In genomic region chr1:107689733-107690132, GRCh38 we compare ENCODE assay signal across 27 cellular contexts.
DNase-seq lines count a peak whose midpoint lies in the region; ATAC-seq, FAIRE-seq and TF ChIP-seq lines count a peak whose summit lies in the region.
"Had no signal": no experiment of that assay in that cellular context is flagged by ENCODE, and none has a peak within 500 bp of the region (broad histone marks: within the 10 kb centered on the region; RNA-seq: fewer than 3 reads in every experiment).

No MANE protein-coding gene starts in this region.

- no peak overlapping the region for H3K9ac ChIP-seq in HepG2 (ENCODE audit: insufficient read depth, low read depth, low read length)
- H3K9ac ChIP-seq: GM23248 had no signal

- BruUV-seq in HepG2 (replicated peaks; lab: Mats Ljungman, UMichigan) = no TSS peak

- H3K4me3 Mint-ChIP-seq in nephron progenitor cell = no peak overlapping the region
- H3K4me3 Mint-ChIP-seq: activated CD8-positive, alpha-beta memory T cell treated with anti-CD3 and anti-CD28 coated beads, Interleukin-2, amount 10 ng/mL, durations not matched to agents 7 days and 5 days; activated T-cell treated with anti-CD3 and anti-CD28 coated beads, Interleukin-2, amount 50 U/mL, for 72 hours; B cell had no signal

- no peak overlapping the region for H3K27ac ChIP-seq in HepG2 (ENCODE audit: extremely low read length, insufficient read depth, low read length)
- H3K27ac ChIP-seq in right lobe of liver = no peak overlapping the region
- H3K27ac ChIP-seq in RWPE1 = no peak overlapping the region
- H3K27ac ChIP-seq: adrenal gland, brain microvascular endothelial cell, GM23248 had no signal

- no peaks in the 10 kb centered on the region for H3K27me3 ChIP-seq in HepG2 (ENCODE audit: control insufficient read depth in 1 of 2, insufficient read depth in 2 of 2, low read length in 2 of 2)
- H3K27me3 ChIP-seq in right lobe of liver = no peaks in the 10 kb centered on the region
- H3K27me3 ChIP-seq: adrenal gland, brain microvascular endothelial cell had no signal

- CTCF ChIA-PET in HepG2 (lab: Yijun Ruan, JAX; ENCODE audit: low intra/inter-chr PET ratio, low total read pairs) = no interaction called here
- CTCF ChIA-PET in RWPE1 (lab: Yijun Ruan, JAX) = no interaction called here

- TF ChIP-seq RAD21 in HepG2 (CRISPR knock-in tag; IDR thresholded peaks at IDR 0.05) = no peak

- no peak for TF ChIP-seq EP300 in HepG2 (IDR thresholded peaks at IDR 0.05; ENCODE audit: low read depth in 2 of 2, low read length in 2 of 2)
- no peak for TF ChIP-seq EP300 in HepG2 (CRISPR knock-in tag; IDR thresholded peaks at IDR 0.05; ENCODE audit: borderline replicate concordance)

- peaks cover 33% of the 10 kb centered on the region for H3K79me2 ChIP-seq in HepG2 (ENCODE audit: insufficient read depth, low read length)

- no peak for TF ChIP-seq CTCF in HepG2 (CRISPR knock-in tag; IDR thresholded peaks at IDR 0.05)
- TF ChIP-seq CTCF in right lobe of liver (IDR thresholded peaks at IDR 0.05) = no peak
- no peak for TF ChIP-seq CTCF in nephron progenitor cell (IDR thresholded peaks at IDR 0.05)
- TF ChIP-seq CTCF in RWPE1 (conservative IDR thresholded peaks at IDR 0.05; ENCODE audit: low read depth) = no peak

- H4K20me1 ChIP-seq in HepG2 (ENCODE audit: insufficient read depth, low read length) = no peaks in the 10 kb centered on the region

- peaks cover 32% of the 10 kb centered on the region for H3K4me1 Mint-ChIP-seq in nephron progenitor cell
- H3K4me1 Mint-ChIP-seq: activated CD8-positive, alpha-beta memory T cell treated with anti-CD3 and anti-CD28 coated beads, Interleukin-2, amount 10 ng/mL, durations not matched to agents 7 days and 5 days; B cell had no signal

- H3K4me3 ChIP-seq in HepG2 (replicated peaks in 1 of 3; ENCODE audit: insufficient read depth in 1 of 3, low read depth in 2 of 3, low read length in 3 of 3) (no peak overlapping the region), right lobe of liver (no peak overlapping the region)
- H3K4me3 ChIP-seq: adrenal gland, GM23248, lung had no signal

- TF ChIP-seq POLR2A in HepG2 (IDR thresholded peaks at IDR 0.05; ENCODE audit: insufficient read depth in 1 of 2, low read depth in 2 of 2, low read length in 2 of 2) (no peak), right lobe of liver (IDR thresholded peaks at IDR 0.05) (no peak)

- no peaks in the 10 kb centered on the region for H3K36me3 ChIP-seq in HepG2 (replicated peaks in 1 of 2; ENCODE audit: control insufficient read depth in 1 of 2, insufficient read depth in 2 of 2, low read length in 2 of 2)
- H3K36me3 ChIP-seq in right lobe of liver = no peaks in the 10 kb centered on the region
- H3K36me3 ChIP-seq: adrenal gland, brain microvascular endothelial cell had no signal

- no peak for FAIRE-seq in HepG2 (lab: Jason Lieb, UNC)

- ATAC-seq in HepG2 (peak; percentile 43; the same call in 2 of the 3 replicates), right lobe of liver (no peak), esophagus mucosa (peak; percentile 35)
- ATAC-seq: activated CD8-positive, alpha-beta memory T cell treated with anti-CD3 and anti-CD28 coated beads, Interleukin-2, amount 10 ng/mL, durations not matched to agents 7 days and 5 days; activated T-cell treated with anti-CD3 and anti-CD28 coated beads, Interleukin-2, amount 50 U/mL, for 72 hours; SK-N-SH treated with all-trans-retinoic acid at 6 μM for 48 hours had no signal

- intact Hi-C loops in HepG2 (cut with micrococcal nuclease; ENCODE audit: unreplicated experiment) = no loop called here
- intact Hi-C loops in right lobe of liver (cut with DNase I) = no loop called here

- H3K4me1 ChIP-seq in HepG2 (ENCODE audit: insufficient read depth, low read length) (peaks cover 43% of the 10 kb centered on the region), right lobe of liver (no peaks in the 10 kb centered on the region)
- H3K4me1 ChIP-seq: adrenal gland had no signal

- no peak for DNase-seq in HepG2 (ENCODE audit: low spot score)
- no peak for DNase-seq in right lobe of liver
- DNase-seq in nephron progenitor cell = no peak
- no peak for DNase-seq in NCI-H774 (lab: John Stamatoyannopoulos, UW)
- no peak for DNase-seq in RWPE1 (ENCODE audit: low spot score)
- no peak for DNase-seq in HCEC 1CT
- DNase-seq in NCI-H345 treated with DMSO at 0.1 percent for 48 hours (lab: John Stamatoyannopoulos, UW; ENCODE audit: unreplicated experiment) = no peak
- DNase-seq: activated CD4-positive, alpha-beta T cell treated with anti-CD3 and anti-CD28 coated beads, Interleukin-2, amount 50 U/mL, for 1 hour; activated CD8-positive, alpha-beta memory T cell treated with anti-CD3 and anti-CD28 coated beads, Interleukin-2, amount 10 ng/mL, durations not matched to agents 7 days and 5 days; activated naive CD4-positive, alpha-beta T cell treated with Interleukin-2 at 50 U/mL for 16 hours; activated T-cell treated with anti-CD3 and anti-CD28 coated beads, Interleukin-2, amount 50 U/mL, for 72 hours; adrenal gland; brain microvascular endothelial cell; effector CD8-positive, alpha-beta T cell; GF-D8; KBM-7; NCI-H1436 treated with DMSO at 0.1 percent for 48 hours; NCI-H524; retina; RPMI8226; stimulated activated CD4-positive, alpha-beta T cell treated with anti-CD3 and anti-CD28 coated beads, Interleukin-4, amount 100 ng/mL, for 24 hours; stimulated activated naive CD4-positive, alpha-beta T cell had no signal

- no peak overlapping the region for H2AFZ ChIP-seq in HepG2 (ENCODE audit: low read length)
- H2AFZ ChIP-seq: GM23248 had no signal

- H3K9me3 Mint-ChIP-seq in nephron progenitor cell = no peaks in the 10 kb centered on the region
- H3K9me3 Mint-ChIP-seq: activated T-cell treated with anti-CD3 and anti-CD28 coated beads, Interleukin-2, amount 50 U/mL, for 72 hours had no signal

- H3K27ac Mint-ChIP-seq in nephron progenitor cell = peak overlapping the region; percentile 84
- H3K27ac Mint-ChIP-seq: activated CD8-positive, alpha-beta memory T cell treated with anti-CD3 and anti-CD28 coated beads, Interleukin-2, amount 10 ng/mL, durations not matched to agents 7 days and 5 days; activated T-cell treated with anti-CD3 and anti-CD28 coated beads, Interleukin-2, amount 50 U/mL, for 72 hours; B cell had no signal

- 95% methylated on average over 4 of the region's 4 CpGs for WGBS in HepG2 (ENCODE audit: low lambda C conversion rate)
- WGBS in right lobe of liver (ENCODE audit: insufficient coverage, low coverage, low lambda C conversion rate, missing lambda C conversion rate) = 81% methylated on average over 4 of the region's 4 CpGs

- in situ Hi-C loops in HepG2 (cut with HindIII; ENCODE audit: extremely low pct_ligation_motif_present, low pct_unique_long_range_greater_than_20kb) = loop anchor here (5.0 to 10.0 kb wide), 2 partner anchors 55 to 92 kb away; no protein-coding TSS in a partner anchor

- no peaks in the 10 kb centered on the region for H3K27me3 Mint-ChIP-seq in nephron progenitor cell (ENCODE audit: low read depth, poor library complexity)
- H3K27me3 Mint-ChIP-seq: activated CD8-positive, alpha-beta memory T cell treated with anti-CD3 and anti-CD28 coated beads, Interleukin-2, amount 10 ng/mL, durations not matched to agents 7 days and 5 days; B cell had no signal

- no peaks in the 10 kb centered on the region for H3K36me3 Mint-ChIP-seq in nephron progenitor cell (ENCODE audit: low read depth)
- H3K36me3 Mint-ChIP-seq: activated CD8-positive, alpha-beta memory T cell treated with anti-CD3 and anti-CD28 coated beads, Interleukin-2, amount 10 ng/mL, durations not matched to agents 7 days and 5 days had no signal

- POLR2A ChIA-PET in HepG2 (lab: Yijun Ruan, JAX) (interaction anchor here (0.6 to 0.8 kb wide), 2 partner anchors 156 to 1762 kb away, joined by 3 read pairs; no protein-coding TSS in a partner anchor), RWPE1 (lab: Yijun Ruan, JAX; ENCODE audit: low non-redundant PET) (no interaction called here)

- no peaks in the 10 kb centered on the region for H3K9me3 ChIP-seq in HepG2 (ENCODE audit: low read length)
- no peaks in the 10 kb centered on the region for H3K9me3 ChIP-seq in right lobe of liver
- H3K9me3 ChIP-seq: adrenal gland had no signal

- H3K4me2 ChIP-seq in HepG2 (ENCODE audit: low read depth, low read length) = no peak overlapping the region

TF ChIP-seq in HepG2, 621 proteins besides CTCF, POLR2A, EP300 and RAD21:
- TF ChIP-seq, protein P1, sequence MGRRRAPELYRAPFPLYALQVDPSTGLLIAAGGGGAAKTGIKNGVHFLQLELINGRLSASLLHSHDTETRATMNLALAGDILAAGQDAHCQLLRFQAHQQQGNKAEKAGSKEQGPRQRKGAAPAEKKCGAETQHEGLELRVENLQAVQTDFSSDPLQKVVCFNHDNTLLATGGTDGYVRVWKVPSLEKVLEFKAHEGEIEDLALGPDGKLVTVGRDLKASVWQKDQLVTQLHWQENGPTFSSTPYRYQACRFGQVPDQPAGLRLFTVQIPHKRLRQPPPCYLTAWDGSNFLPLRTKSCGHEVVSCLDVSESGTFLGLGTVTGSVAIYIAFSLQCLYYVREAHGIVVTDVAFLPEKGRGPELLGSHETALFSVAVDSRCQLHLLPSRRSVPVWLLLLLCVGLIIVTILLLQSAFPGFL (CRISPR knock-in tag; IDR thresholded peaks at IDR 0.05) = no peak
- no peak for TF ChIP-seq CEBPG (CRISPR knock-in tag; IDR thresholded peaks at IDR 0.05)
- TF ChIP-seq GTF3A (CRISPR knock-in tag; conservative IDR thresholded peaks at IDR 0.05) = no peak
- no peak for TF ChIP-seq FOXO1 (CRISPR knock-in tag; IDR thresholded peaks at IDR 0.05)

Comparison
In these comparisons a context has a peak if more than half of its experiments do, and no peak if none do; other contexts are left out.
1. ATAC-seq: peak in HepG2 (single experiment) and esophagus mucosa (single experiment); none in right lobe of liver (0 of 4).